Comparison of ENCODE assay signal across 1 cellular context in the genomic region with DNA sequence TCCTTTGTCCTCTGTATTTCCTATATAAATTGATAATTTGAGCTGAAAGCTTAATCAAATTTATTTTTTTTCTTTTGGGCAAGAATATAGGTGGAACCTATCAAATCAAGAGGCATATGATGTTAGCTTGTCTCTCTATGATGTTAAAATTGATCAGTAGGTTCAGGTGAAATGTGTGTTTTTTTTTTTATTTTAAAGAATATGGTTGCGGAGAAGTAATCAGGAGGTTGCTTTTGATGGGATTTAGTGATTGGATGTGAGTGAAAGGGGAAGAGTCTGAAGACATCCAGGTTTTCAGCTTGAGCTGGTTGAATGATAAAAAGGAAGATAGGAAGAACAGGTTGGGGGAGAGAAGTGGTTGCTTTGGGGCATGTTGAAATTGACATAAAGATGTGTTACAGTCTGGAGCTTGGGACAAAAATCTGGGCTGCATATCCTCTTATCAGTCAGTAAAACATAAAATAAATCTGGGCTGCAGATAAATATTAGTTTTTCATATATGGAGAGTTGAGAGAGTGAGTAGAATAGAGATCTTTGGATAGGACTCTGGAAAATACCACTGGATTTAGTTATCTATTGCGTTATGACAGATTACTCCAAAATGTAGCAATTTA.
TF ChIP-seq lines count a peak whose summit lies in the region.

No MANE protein-coding gene starts in this region.

TF ChIP-seq in A549, 52 proteins besides CTCF, POLR2A, EP300 and RAD21 (continued from another document):
- TF ChIP-seq, protein P1, sequence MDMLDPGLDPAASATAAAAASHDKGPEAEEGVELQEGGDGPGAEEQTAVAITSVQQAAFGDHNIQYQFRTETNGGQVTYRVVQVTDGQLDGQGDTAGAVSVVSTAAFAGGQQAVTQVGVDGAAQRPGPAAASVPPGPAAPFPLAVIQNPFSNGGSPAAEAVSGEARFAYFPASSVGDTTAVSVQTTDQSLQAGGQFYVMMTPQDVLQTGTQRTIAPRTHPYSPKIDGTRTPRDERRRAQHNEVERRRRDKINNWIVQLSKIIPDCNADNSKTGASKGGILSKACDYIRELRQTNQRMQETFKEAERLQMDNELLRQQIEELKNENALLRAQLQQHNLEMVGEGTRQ (IDR thresholded peaks at IDR 0.05), result no peak
- TF ChIP-seq, protein P2, sequence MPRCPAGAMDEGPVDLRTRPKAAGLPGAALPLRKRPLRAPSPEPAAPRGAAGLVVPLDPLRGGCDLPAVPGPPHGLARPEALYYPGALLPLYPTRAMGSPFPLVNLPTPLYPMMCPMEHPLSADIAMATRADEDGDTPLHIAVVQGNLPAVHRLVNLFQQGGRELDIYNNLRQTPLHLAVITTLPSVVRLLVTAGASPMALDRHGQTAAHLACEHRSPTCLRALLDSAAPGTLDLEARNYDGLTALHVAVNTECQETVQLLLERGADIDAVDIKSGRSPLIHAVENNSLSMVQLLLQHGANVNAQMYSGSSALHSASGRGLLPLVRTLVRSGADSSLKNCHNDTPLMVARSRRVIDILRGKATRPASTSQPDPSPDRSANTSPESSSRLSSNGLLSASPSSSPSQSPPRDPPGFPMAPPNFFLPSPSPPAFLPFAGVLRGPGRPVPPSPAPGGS (IDR thresholded peaks at IDR 0.05), result no peak
- TF ChIP-seq, protein P3, sequence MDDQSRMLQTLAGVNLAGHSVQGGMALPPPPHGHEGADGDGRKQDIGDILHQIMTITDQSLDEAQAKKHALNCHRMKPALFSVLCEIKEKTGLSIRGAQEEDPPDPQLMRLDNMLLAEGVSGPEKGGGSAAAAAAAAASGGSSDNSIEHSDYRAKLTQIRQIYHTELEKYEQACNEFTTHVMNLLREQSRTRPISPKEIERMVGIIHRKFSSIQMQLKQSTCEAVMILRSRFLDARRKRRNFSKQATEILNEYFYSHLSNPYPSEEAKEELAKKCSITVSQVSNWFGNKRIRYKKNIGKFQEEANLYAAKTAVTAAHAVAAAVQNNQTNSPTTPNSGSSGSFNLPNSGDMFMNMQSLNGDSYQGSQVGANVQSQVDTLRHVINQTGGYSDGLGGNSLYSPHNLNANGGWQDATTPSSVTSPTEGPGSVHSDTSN (IDR thresholded peaks at IDR 0.05), result no peak
- TF ChIP-seq RNF2 (IDR thresholded peaks at IDR 0.05; ENCODE audit: borderline replicate concordance, low read depth) (no peak), JUN (IDR thresholded peaks at IDR 0.05) (no peak), MAZ (IDR thresholded peaks at IDR 0.05; ENCODE audit: borderline replicate concordance, low read depth, low read length) (no peak), TP53 (CRISPR knock-in tag; IDR thresholded peaks at IDR 0.05) (no peak), HDAC2 (IDR thresholded peaks at IDR 0.05) (no peak), ZC3H11A (IDR thresholded peaks at IDR 0.05) (no peak), RARB (CRISPR knock-in tag; IDR thresholded peaks at IDR 0.05) (no peak), RCOR1 (IDR thresholded peaks at IDR 0.05; ENCODE audit: low read depth, low read length) (no peak), MYC (IDR thresholded peaks at IDR 0.05; ENCODE audit: borderline replicate concordance, low read length) (no peak), ZSCAN20 (CRISPR knock-in tag; IDR thresholded peaks at IDR 0.05) (no peak)
- TF ChIP-seq, protein P4, sequence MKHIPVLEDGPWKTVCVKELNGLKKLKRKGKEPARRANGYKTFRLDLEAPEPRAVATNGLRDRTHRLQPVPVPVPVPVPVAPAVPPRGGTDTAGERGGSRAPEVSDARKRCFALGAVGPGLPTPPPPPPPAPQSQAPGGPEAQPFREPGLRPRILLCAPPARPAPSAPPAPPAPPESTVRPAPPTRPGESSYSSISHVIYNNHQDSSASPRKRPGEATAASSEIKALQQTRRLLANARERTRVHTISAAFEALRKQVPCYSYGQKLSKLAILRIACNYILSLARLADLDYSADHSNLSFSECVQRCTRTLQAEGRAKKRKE (CRISPR knock-in tag; IDR thresholded peaks at IDR 0.05; ENCODE audit: low read depth), result no peak
- TF ChIP-seq, protein P5, sequence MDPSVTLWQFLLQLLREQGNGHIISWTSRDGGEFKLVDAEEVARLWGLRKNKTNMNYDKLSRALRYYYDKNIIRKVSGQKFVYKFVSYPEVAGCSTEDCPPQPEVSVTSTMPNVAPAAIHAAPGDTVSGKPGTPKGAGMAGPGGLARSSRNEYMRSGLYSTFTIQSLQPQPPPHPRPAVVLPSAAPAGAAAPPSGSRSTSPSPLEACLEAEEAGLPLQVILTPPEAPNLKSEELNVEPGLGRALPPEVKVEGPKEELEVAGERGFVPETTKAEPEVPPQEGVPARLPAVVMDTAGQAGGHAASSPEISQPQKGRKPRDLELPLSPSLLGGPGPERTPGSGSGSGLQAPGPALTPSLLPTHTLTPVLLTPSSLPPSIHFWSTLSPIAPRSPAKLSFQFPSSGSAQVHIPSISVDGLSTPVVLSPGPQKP (IDR thresholded peaks at IDR 0.05; ENCODE audit: low read depth, low read length), result no peak
